Comparison of ENCODE assay signal across 12 cellular contexts in genomic region chr7:56053379-56053778, GRCh38. TPM values are rescaled to one million over a fixed set of nuclear protein-coding genes. Genes with fewer than 3 reads are reported as not detected.
A peak's percentile ranks its signal among the peaks of the same experiment; 100 is the strongest.
DNase-seq lines count a peak whose midpoint lies in the region; ATAC-seq and TF ChIP-seq lines count a peak whose summit lies in the region.
"Had no signal": no experiment of that assay in that cellular context is flagged by ENCODE, and none has a peak within 500 bp of the region (broad histone marks: within the 10 kb centered on the region; RNA-seq: fewer than 3 reads in every experiment).

No MANE protein-coding gene starts in this region.

- H3K9ac ChIP-seq in SK-N-MC (ENCODE audit: insufficient read length) = peak overlapping the region; percentile 99

- no peak for ATAC-seq in activated T-cell treated with anti-CD3 and anti-CD28 coated beads, Interleukin-2, amount 50 U/mL, for 4 hours
- ATAC-seq in stimulated activated effector memory CD8-positive, alpha-beta T cell treated with anti-CD3 and anti-CD28 coated beads, Interleukin-12 subunit alpha, Interleukin-12 subunit beta, amount 100 ng/mL, for 72 hours = no peak
- no peak for ATAC-seq in HG02610 (IDR thresholded peaks at IDR 0.05; ENCODE audit: unreplicated experiment)
- ATAC-seq in HG02642 (IDR thresholded peaks at IDR 0.05; ENCODE audit: poor library complexity, unreplicated experiment) = no peak

- H3K9me3 ChIP-seq in SK-N-MC (ENCODE audit: low read depth, low read length) = no peaks in the 10 kb centered on the region
- H3K9me3 ChIP-seq: neutrophil had no signal

- H3K36me3 Mint-ChIP-seq in activated T-cell treated with anti-CD3 and anti-CD28 coated beads, Interleukin-2, amount 50 U/mL, for 4 hours (ENCODE audit: insufficient read depth) = peaks cover 36% of the 10 kb centered on the region
- peaks cover 75% of the 10 kb centered on the region for H3K36me3 Mint-ChIP-seq in stimulated activated effector memory CD8-positive, alpha-beta T cell treated with anti-CD3 and anti-CD28 coated beads, Interleukin-12 subunit alpha, Interleukin-12 subunit beta, amount 100 ng/mL, for 72 hours

- peak overlapping the region; percentile 88 for H3K27ac Mint-ChIP-seq in stimulated activated effector memory CD8-positive, alpha-beta T cell treated with anti-CD3 and anti-CD28 coated beads, Interleukin-12 subunit alpha, Interleukin-12 subunit beta, amount 100 ng/mL, for 72 hours

- H3K4me3 ChIP-seq in SK-N-MC (peak overlapping the region; percentile 82), fibroblast of the aortic adventitia (ENCODE audit: low read depth, low read length) (peak overlapping the region; percentile 6)

- H3K36me3 ChIP-seq in SK-N-MC (ENCODE audit: insufficient read depth, low read length) = peaks cover 58% of the 10 kb centered on the region

- DNase-seq in activated T-cell treated with anti-CD3 and anti-CD28 coated beads, Interleukin-2, amount 50 U/mL, for 4 hours = no peak
- no peak for DNase-seq in activated T-cell treated with anti-CD3 and anti-CD28 coated beads, Interleukin-2, amount 50 U/mL, for 1 hour
- DNase-seq in SK-N-MC (ENCODE audit: low read depth, low spot score) = no peak
- DNase-seq in fibroblast of the aortic adventitia (ENCODE audit: low read depth) = no peak
- no peak for DNase-seq in stimulated activated effector memory CD8-positive, alpha-beta T cell treated with anti-CD3 and anti-CD28 coated beads, Interleukin-12 subunit alpha, Interleukin-12 subunit beta, amount 100 ng/mL, for 72 hours (ENCODE audit: low spot score in 2 of 2)
- DNase-seq in NCI-H446 (lab: John Stamatoyannopoulos, UW) = no peak
- DNase-seq: activated CD4-positive, alpha-beta T cell treated with anti-CD3 and anti-CD28 coated beads, Interleukin-2, amount 50 U/mL, for 48 hours; hypothalamus; NCI-H187 had no signal

- TF ChIP-seq CTCF in fibroblast of the aortic adventitia (IDR thresholded peaks at IDR 0.05; ENCODE audit: insufficient read depth, low read length) = no peak

- no peaks in the 10 kb centered on the region for H3K9me3 Mint-ChIP-seq in activated T-cell treated with anti-CD3 and anti-CD28 coated beads, Interleukin-2, amount 50 U/mL, for 4 hours
- H3K9me3 Mint-ChIP-seq in stimulated activated effector memory CD8-positive, alpha-beta T cell treated with anti-CD3 and anti-CD28 coated beads, Interleukin-12 subunit alpha, Interleukin-12 subunit beta, amount 100 ng/mL, for 72 hours = no peaks in the 10 kb centered on the region

- H3K4me3 Mint-ChIP-seq in activated T-cell treated with anti-CD3 and anti-CD28 coated beads, Interleukin-2, amount 50 U/mL, for 4 hours = peak overlapping the region; percentile 91
- peak overlapping the region; percentile 82 for H3K4me3 Mint-ChIP-seq in stimulated activated effector memory CD8-positive, alpha-beta T cell treated with anti-CD3 and anti-CD28 coated beads, Interleukin-12 subunit alpha, Interleukin-12 subunit beta, amount 100 ng/mL, for 72 hours

- no peaks in the 10 kb centered on the region for H3K27me3 Mint-ChIP-seq in activated T-cell treated with anti-CD3 and anti-CD28 coated beads, Interleukin-2, amount 50 U/mL, for 4 hours (ENCODE audit: low read depth)

- peak overlapping the region; percentile 19; the same call in 1 of the 2 replicates for H3K27ac ChIP-seq in SK-N-MC
- H3K27ac ChIP-seq: neutrophil had no signal

- peaks cover 34% of the 10 kb centered on the region for H3K4me1 Mint-ChIP-seq in activated T-cell treated with anti-CD3 and anti-CD28 coated beads, Interleukin-2, amount 50 U/mL, for 4 hours (ENCODE audit: low read depth)
- H3K4me1 Mint-ChIP-seq in stimulated activated effector memory CD8-positive, alpha-beta T cell treated with anti-CD3 and anti-CD28 coated beads, Interleukin-12 subunit alpha, Interleukin-12 subunit beta, amount 100 ng/mL, for 72 hours = peaks cover 16% of the 10 kb centered on the region

RNA-seq across cellular contexts. Expression of gene CCT6A, which starts 1.8 kb away (rescaled TPM):
- 100 to 1,000 TPM; 428 to 473 (median 440) TPM for total RNA-seq in activated T-cell treated with anti-CD3 and anti-CD28 coated beads, Interleukin-2, amount 50 U/mL, for 4 hours
- 188 and 193 TPM in 2 replicates for total RNA-seq in fibroblast of the aortic adventitia (ENCODE audit: low replicate concordance)

RNA-seq across cellular contexts. Expression of gene PSPH, which starts 2.1 kb away (rescaled TPM):
- total RNA-seq in activated T-cell treated with anti-CD3 and anti-CD28 coated beads, Interleukin-2, amount 50 U/mL, for 4 hours = 10 to 100 TPM; 15.8 to 17.5 (median 15.9) TPM
- 48.8 and 84.3 TPM in 2 replicates for total RNA-seq in fibroblast of the aortic adventitia (ENCODE audit: low replicate concordance)

RNA-seq across cellular contexts. Expression of gene SUMF2, which starts 10.7 kb away (rescaled TPM):
- 100 to 1,000 TPM in 1 of 3 donors, 10 to 100 TPM in 2; 97.5 to 110 (median 99.4) TPM for total RNA-seq in activated T-cell treated with anti-CD3 and anti-CD28 coated beads, Interleukin-2, amount 50 U/mL, for 4 hours
- total RNA-seq in fibroblast of the aortic adventitia (ENCODE audit: low replicate concordance) = 177 and 199 TPM in 2 replicates

RNA-seq across cellular contexts. Expression of gene PHKG1, which starts 39.4 kb away (rescaled TPM):
- total RNA-seq in activated T-cell treated with anti-CD3 and anti-CD28 coated beads, Interleukin-2, amount 50 U/mL, for 4 hours = 1 to 10 TPM; 1.4 to 1.9 (median 1.8) TPM
- total RNA-seq in fibroblast of the aortic adventitia (ENCODE audit: low replicate concordance) = 2.3 and 3.4 TPM in 2 replicates

RNA-seq across cellular contexts. Expression of gene CHCHD2, which starts 52.9 kb away (rescaled TPM):
- total RNA-seq in activated T-cell treated with anti-CD3 and anti-CD28 coated beads, Interleukin-2, amount 50 U/mL, for 4 hours = 100 to 1,000 TPM; 725 to 810 (median 747) TPM
- 175 and 348 TPM in 2 replicates for total RNA-seq in fibroblast of the aortic adventitia (ENCODE audit: low replicate concordance)
